9 cellular contexts compared by ENCODE assay signal in genomic region chr3:154345422-154346122, GRCh38.
"Had no signal": no experiment of that assay in that cellular context is flagged by ENCODE, and none has a peak within 500 bp of the region (broad histone marks: within the 10 kb centered on the region; RNA-seq: fewer than 3 reads in every experiment).

No MANE protein-coding gene starts in this region.

- ATAC-seq: GM23338, K562 had no signal

- H3K4me2 ChIP-seq: GM23338 had no signal

- H2AFZ ChIP-seq: GM23338 had no signal

- H3K27ac ChIP-seq: HL-60 had no signal

- DNase-seq: H9, HCEC 1CT, HFFc6, IMR-90 had no signal

- FAIRE-seq: H1, H54, K562 had no signal

- H3K4me3 Mint-ChIP-seq: GM23338, H9, HFFc6 had no signal

- H3K27ac Mint-ChIP-seq: GM23338, H9, HFFc6 had no signal

- H3K9me3 Mint-ChIP-seq: GM23338, H9, HFFc6 had no signal

- H3K4me3 ChIP-seq: GM23338, K562 had no signal
